In genomic region chr14:52790756-52791203, GRCh38 we compare ENCODE assay signal across 8 cellular contexts. TPM values are rescaled to one million over a fixed set of nuclear protein-coding genes. Genes with fewer than 3 reads are reported as not detected.
A peak's percentile ranks its signal among the peaks of the same experiment; 100 is the strongest.
DNase-seq lines count a peak whose midpoint lies in the region; ATAC-seq, FAIRE-seq and TF ChIP-seq lines count a peak whose summit lies in the region.

No MANE protein-coding gene starts in this region.

- ATAC-seq in A549: no peak
- peak; percentile 5 for ATAC-seq in GM21381 (IDR thresholded peaks at IDR 0.05; ENCODE audit: unreplicated experiment)
- no peak for ATAC-seq in right cardiac atrium
- ATAC-seq in stimulated activated naive B cell treated with anti-CD40 and anti-IgM and Interleukin-4, amounts not matched to agents 10 μg/mL and 1 μg/mL and 100 μg/mL, for 72 hours (replicated peaks): peak; percentile 15 to 18

- intact Hi-C loops in right cardiac atrium (cut with DNase I): no loop called here

- H3K27me3 ChIP-seq in WERI-Rb-1 (ENCODE audit: insufficient read depth, low read depth, severe bottlenecking) (no peaks in the 10 kb centered on the region), right cardiac atrium (ENCODE audit: control insufficient read depth, insufficient read depth) (no peaks in the 10 kb centered on the region)

- H3K36me3 Mint-ChIP-seq in stimulated activated naive B cell treated with anti-CD40 and anti-IgM and Interleukin-4, amounts not matched to agents 10 μg/mL and 1 μg/mL and 100 μg/mL, for 72 hours: peaks cover 0 to 2% of the 10 kb centered on the region in 2 donors

- peaks cover 10 to 25% of the 10 kb centered on the region in 2 donors for H3K4me1 Mint-ChIP-seq in stimulated activated naive B cell treated with anti-CD40 and anti-IgM and Interleukin-4, amounts not matched to agents 10 μg/mL and 1 μg/mL and 100 μg/mL, for 72 hours

- no peaks in the 10 kb centered on the region for H3K9me3 ChIP-seq in A549
- no peaks in the 10 kb centered on the region for H3K9me3 ChIP-seq in WERI-Rb-1 (ENCODE audit: severe bottlenecking)
- no peaks in the 10 kb centered on the region for H3K9me3 ChIP-seq in right cardiac atrium (ENCODE audit: control insufficient read depth, low read length)

- no peak for TF ChIP-seq RAD21 in A549 (conservative IDR thresholded peaks at IDR 0.05 in 1 of 2, IDR thresholded peaks at IDR 0.05 in 1 of 2)

- peaks cover 19% of the 10 kb centered on the region for H3K4me1 ChIP-seq in A549
- H3K4me1 ChIP-seq in right cardiac atrium (ENCODE audit: control insufficient read depth, insufficient read depth, low read length): peaks cover 2% of the 10 kb centered on the region

- peak overlapping the region; percentile 94 for H3K27ac Mint-ChIP-seq in stimulated activated naive B cell treated with anti-CD40 and anti-IgM and Interleukin-4, amounts not matched to agents 10 μg/mL and 1 μg/mL and 100 μg/mL, for 72 hours

- no peaks in the 10 kb centered on the region for H3K27me3 Mint-ChIP-seq in stimulated activated naive B cell treated with anti-CD40 and anti-IgM and Interleukin-4, amounts not matched to agents 10 μg/mL and 1 μg/mL and 100 μg/mL, for 72 hours

- DNase-seq in A549 (ENCODE audit: low read depth in 1 of 2, low spot score in 1 of 2) (no peak), WERI-Rb-1 (no peak), right cardiac atrium (no peak), Kasumi-1 (lab: John Stamatoyannopoulos, UW) (no peak), NCI-H1105 (lab: John Stamatoyannopoulos, UW) (no peak), H4 (ENCODE audit: low spot score) (no peak)
- DNase-seq in stimulated activated naive B cell treated with anti-CD40 and anti-IgM and Interleukin-4, amounts not matched to agents 10 μg/mL and 1 μg/mL and 100 μg/mL, for 72 hours: no peak

- H3K36me3 ChIP-seq in WERI-Rb-1: peaks cover 6% of the 10 kb centered on the region; the same call in 1 of the 2 replicates

- TF ChIP-seq CTCF in A549 (IDR thresholded peaks at IDR 0.05) (no peak), WERI-Rb-1 (IDR thresholded peaks at IDR 0.05; ENCODE audit: low read depth, low read length) (no peak)

- WGBS in A549 (ENCODE audit: missing lambda C conversion rate): 3% methylated on average over 25 of the region's 25 CpGs
- 2% methylated on average over 25 of the region's 25 CpGs for WGBS in right cardiac atrium

- no peak for TF ChIP-seq EP300 in A549 (IDR thresholded peaks at IDR 0.05)

- FAIRE-seq in A549 (lab: Jason Lieb, UNC): no peak

- H3K4me3 ChIP-seq in A549 (peak overlapping the region; percentile 65), WERI-Rb-1 (ENCODE audit: low read depth, low read length) (peak overlapping the region; percentile 77), right cardiac atrium (ENCODE audit: low read length) (peak overlapping the region; percentile 77)

- no peaks in the 10 kb centered on the region for H3K9me3 Mint-ChIP-seq in stimulated activated naive B cell treated with anti-CD40 and anti-IgM and Interleukin-4, amounts not matched to agents 10 μg/mL and 1 μg/mL and 100 μg/mL, for 72 hours

- peak overlapping the region; percentile 86 for H3K4me2 ChIP-seq in A549

- no peak for TF ChIP-seq POLR2A in A549 (IDR thresholded peaks at IDR 0.05; ENCODE audit: low read length)

- CTCF ChIA-PET in A549 (lab: Yijun Ruan, JAX): interaction anchor here (1.1 to 1.7 kb wide), 2 partner anchors 16 to 23 kb away, joined by 3 to 4 read pairs; no protein-coding TSS in a partner anchor

- POLR2A ChIA-PET in A549 (lab: Yijun Ruan, JAX): interaction anchor here (1.4 to 2.9 kb wide), 5 partner anchors 11 to 160 kb away, joined by 4 to 14 read pairs (median 6); partner anchors contain the start of genes ERO1A, FERMT2, PSMC6 and STYX

- H3K4me3 Mint-ChIP-seq in stimulated activated naive B cell treated with anti-CD40 and anti-IgM and Interleukin-4, amounts not matched to agents 10 μg/mL and 1 μg/mL and 100 μg/mL, for 72 hours: peak overlapping the region; percentile 93 to 95

- peak overlapping the region; percentile 92 to 96 for H3K27ac ChIP-seq in A549
- H3K27ac ChIP-seq in WERI-Rb-1: peak overlapping the region; percentile 79
- peak overlapping the region; percentile 6 for H3K27ac ChIP-seq in right cardiac atrium (ENCODE audit: low read length)

TF ChIP-seq in A549, 52 proteins besides CTCF, POLR2A, EP300 and RAD21:
- no peak for TF ChIP-seq HDAC2 (IDR thresholded peaks at IDR 0.05)
- TF ChIP-seq ATOH8 (CRISPR knock-in tag; IDR thresholded peaks at IDR 0.05; ENCODE audit: low read depth): no peak
- no peak for TF ChIP-seq ZSCAN20 (CRISPR knock-in tag; IDR thresholded peaks at IDR 0.05)

RNA-seq across cellular contexts. Expression of gene GNPNAT1, which starts 0.6 kb away (rescaled TPM):
- polyA plus RNA-seq in A549 (2011; rRNA removed) (56.9 and 74.3 TPM in 2 replicates), A549 (2017; fragmentation: RNase III; extraction: RNeasy Plus Mini Kit Qiagen cat#74134 plus additional on column Dnase treatment) (47.4 to 49.5 TPM (median 48.6 TPM) in 3 replicates), right cardiac atrium (5.0 TPM)
- 17.4 and 20.2 TPM in 2 replicates for polyA plus RNA-seq in A549 (2012; cell fraction: cytosol; rRNA removed)
- 6.9 and 12.3 TPM in 2 replicates for polyA plus RNA-seq in A549 (2012; cell fraction: nucleus; rRNA removed)
- 25.9 and 29.4 TPM in 2 replicates for polyA minus RNA-seq in A549 (2011; rRNA and poly(A)+ RNA removed)
- total RNA-seq in right cardiac atrium: 10 to 100 TPM in 1 of 4 donors, 1 to 10 TPM in 3; 7.4 to 15.2 (median 8.3) TPM
- total RNA-seq in H4 (2014; rRNA removed; shearing (Covaris generic)): 19.3 and 25.6 TPM in 2 replicates

Comparison
In these comparisons a context has a peak if more than half of its experiments do, and no peak if none do; other contexts are left out.
1. ATAC-seq: peak in GM21381 (single experiment) and stimulated activated naive B cell treated with anti-CD40 and anti-IgM and Interleukin-4, amounts not matched to agents 10 μg/mL and 1 μg/mL and 100 μg/mL, for 72 hours (2 of 2); none in A549 (0 of 2) and right cardiac atrium (0 of 2).
2. H3K27ac ChIP-seq: peak in every context shown above with its lines; median percentile 94 in A549; 79 in WERI-Rb-1; 6 in right cardiac atrium.
3. Peak in every context shown above with its lines, with median percentiles within 50 percentile points of each other: H3K4me3 ChIP-seq.